ENCODE assay signal across 14 cellular contexts in the genomic region with DNA sequence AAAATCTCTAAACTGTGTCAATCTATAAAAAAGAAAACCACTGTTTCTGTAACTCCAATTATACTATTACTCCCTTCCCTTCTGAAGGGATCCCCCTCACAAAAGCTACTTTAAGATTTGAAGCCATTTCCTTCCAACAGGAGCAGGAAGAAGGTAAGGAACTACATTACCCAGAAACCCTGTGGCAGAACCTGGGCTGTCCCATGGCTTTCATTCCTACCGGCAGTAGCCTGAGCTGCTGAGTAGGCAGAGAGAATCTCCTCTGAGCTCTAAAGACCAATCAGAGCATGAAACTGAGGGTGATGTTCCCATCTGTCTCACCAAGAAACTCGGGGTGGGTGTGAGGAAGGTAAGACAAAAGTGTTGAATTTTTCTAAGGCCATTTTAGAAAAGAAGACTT.
DNase-seq lines count a peak whose midpoint lies in the region; ATAC-seq, FAIRE-seq and TF ChIP-seq lines count a peak whose summit lies in the region.
"Had no signal": no experiment of that assay in that cellular context is flagged by ENCODE, and none has a peak within 500 bp of the region (broad histone marks: within the 10 kb centered on the region; RNA-seq: fewer than 3 reads in every experiment).

No MANE protein-coding gene starts in this region.

- no peaks in the 10 kb centered on the region for H3K9me3 Mint-ChIP-seq in activated CD8-positive, alpha-beta T cell treated with anti-CD3 and anti-CD28 coated beads for 36 hours
- no peaks in the 10 kb centered on the region for H3K9me3 Mint-ChIP-seq in activated CD8-positive, alpha-beta T cell treated with anti-CD3 and anti-CD28 coated beads, Interleukin-2, amount 10 ng/mL, durations not matched to agents 7 days and 5 days (ENCODE audit: insufficient read depth)
- H3K9me3 Mint-ChIP-seq in type B pancreatic cell, result no peaks in the 10 kb centered on the region
- H3K9me3 Mint-ChIP-seq: IgD-negative memory B cell had no signal

- no peak for DNase-seq in activated CD8-positive, alpha-beta T cell treated with anti-CD3 and anti-CD28 coated beads for 36 hours
- DNase-seq in activated CD8-positive, alpha-beta T cell treated with anti-CD3 and anti-CD28 coated beads, Interleukin-2, amount 10 ng/mL, durations not matched to agents 7 days and 5 days, result no peak
- DNase-seq in NCI-H524 (lab: John Stamatoyannopoulos, UW) (peak; percentile 13 to 62), K562 (ENCODE audit: extremely low read depth in 1 of 4, low spot score in 3 of 4) (no peak), type B pancreatic cell (ENCODE audit: extremely low spot score, unreplicated experiment) (no peak), midbrain (lab: John Stamatoyannopoulos, UW) (no peak), GM19239 (ENCODE audit: insufficient read length, low spot score) (no peak)
- no peak for DNase-seq in activated effector memory CD4-positive, alpha-beta T cell treated with Interleukin-2 at 50 U/mL for 16 hours
- DNase-seq: activated CD8-positive, alpha-beta memory T cell treated with anti-CD3 and anti-CD28 coated beads, Interleukin-2, amount 50 U/mL, for 48 hours; psoas muscle; uterus had no signal

- H3K9me3 ChIP-seq in K562 (replicated peaks; ENCODE audit: control insufficient read depth, insufficient read depth, low read depth, low read length), result no peaks in the 10 kb centered on the region
- H3K9me3 ChIP-seq: psoas muscle, uterus had no signal

- BruUV-seq in K562 (replicated peaks; lab: Mats Ljungman, UMichigan), result no TSS peak

- POLR2A ChIA-PET in activated CD8-positive, alpha-beta T cell treated with anti-CD3 and anti-CD28 coated beads for 36 hours (lab: Charles Lee), result no interaction called here
- POLR2A ChIA-PET in activated CD8-positive, alpha-beta T cell treated with anti-CD3 and anti-CD28 coated beads, Interleukin-2, amount 10 ng/mL, durations not matched to agents 7 days and 5 days (lab: Charles Lee), result no interaction called here
- POLR2A ChIA-PET in K562 (lab: Yijun Ruan, JAX), result no interaction called here

- no peak overlapping the region for H3K27ac ChIP-seq in K562 (ENCODE audit: extremely low read depth, low read depth, low read length)
- H3K27ac ChIP-seq: coronary artery, psoas muscle, uterus had no signal

- peak; percentile 45 for ATAC-seq in activated CD8-positive, alpha-beta T cell treated with anti-CD3 and anti-CD28 coated beads for 36 hours
- no peak for ATAC-seq in activated CD8-positive, alpha-beta T cell treated with anti-CD3 and anti-CD28 coated beads, Interleukin-2, amount 10 ng/mL, durations not matched to agents 7 days and 5 days
- peak; percentile 83 for ATAC-seq in K562

- CTCF ChIA-PET in activated CD8-positive, alpha-beta T cell treated with anti-CD3 and anti-CD28 coated beads for 36 hours (lab: Charles Lee), result no interaction called here
- CTCF ChIA-PET in activated CD8-positive, alpha-beta T cell treated with anti-CD3 and anti-CD28 coated beads, Interleukin-2, amount 10 ng/mL, durations not matched to agents 7 days and 5 days (lab: Charles Lee), result interaction anchor here (0.7 kb wide), 1 partner anchor 41 kb away, joined by 3 read pairs; no protein-coding TSS in a partner anchor
- CTCF ChIA-PET in K562 (lab: Yijun Ruan, JAX; ENCODE audit: low intra/inter-chr PET ratio), result no interaction called here

- TF ChIP-seq EP300 in K562 (IDR thresholded peaks at IDR 0.05; ENCODE audit: low read length), result no peak

- H3K27ac Mint-ChIP-seq in activated CD8-positive, alpha-beta T cell treated with anti-CD3 and anti-CD28 coated beads for 36 hours, result no peak overlapping the region
- H3K27ac Mint-ChIP-seq in activated CD8-positive, alpha-beta T cell treated with anti-CD3 and anti-CD28 coated beads, Interleukin-2, amount 10 ng/mL, durations not matched to agents 7 days and 5 days, result no peak overlapping the region
- H3K27ac Mint-ChIP-seq in type B pancreatic cell, result no peak overlapping the region
- H3K27ac Mint-ChIP-seq: IgD-negative memory B cell had no signal

- no peaks in the 10 kb centered on the region for H3K36me3 Mint-ChIP-seq in activated CD8-positive, alpha-beta T cell treated with anti-CD3 and anti-CD28 coated beads for 36 hours (ENCODE audit: low read depth)
- H3K36me3 Mint-ChIP-seq in activated CD8-positive, alpha-beta T cell treated with anti-CD3 and anti-CD28 coated beads, Interleukin-2, amount 10 ng/mL, durations not matched to agents 7 days and 5 days (ENCODE audit: low read depth), result no peaks in the 10 kb centered on the region
- no peaks in the 10 kb centered on the region for H3K36me3 Mint-ChIP-seq in type B pancreatic cell
- H3K36me3 Mint-ChIP-seq: IgD-negative memory B cell had no signal

- peaks cover 1% of the 10 kb centered on the region for H3K27me3 Mint-ChIP-seq in activated CD8-positive, alpha-beta T cell treated with anti-CD3 and anti-CD28 coated beads for 36 hours
- H3K27me3 Mint-ChIP-seq in activated CD8-positive, alpha-beta T cell treated with anti-CD3 and anti-CD28 coated beads, Interleukin-2, amount 10 ng/mL, durations not matched to agents 7 days and 5 days (ENCODE audit: low read depth), result peaks cover 3% of the 10 kb centered on the region
- H3K27me3 Mint-ChIP-seq in type B pancreatic cell, result peaks cover 3% of the 10 kb centered on the region

- in situ Hi-C loops in K562 (cut with MboI), result no loop called here

- no peak overlapping the region for H3K4me3 Mint-ChIP-seq in activated CD8-positive, alpha-beta T cell treated with anti-CD3 and anti-CD28 coated beads for 36 hours
- H3K4me3 Mint-ChIP-seq in activated CD8-positive, alpha-beta T cell treated with anti-CD3 and anti-CD28 coated beads, Interleukin-2, amount 10 ng/mL, durations not matched to agents 7 days and 5 days, result no peak overlapping the region
- no peak overlapping the region for H3K4me3 Mint-ChIP-seq in type B pancreatic cell
- H3K4me3 Mint-ChIP-seq: IgD-negative memory B cell had no signal

- no peak overlapping the region for H3K4me3 ChIP-seq in K562
- H3K4me3 ChIP-seq: coronary artery, psoas muscle, uterus had no signal

- H3K79me2 ChIP-seq in K562 (ENCODE audit: control insufficient read depth, insufficient read depth, low read length), result no peaks in the 10 kb centered on the region

- peak; percentile 37 for FAIRE-seq in K562 (lab: Jason Lieb, UNC)
- no peak for FAIRE-seq in GM19239 (lab: Jason Lieb, UNC)
- FAIRE-seq: G401.6 had no signal

- no peak overlapping the region for H3K9ac ChIP-seq in K562 (ENCODE audit: insufficient read depth in 1 of 2, low read depth in 2 of 2, low read length in 2 of 2)

- no peak for TF ChIP-seq RAD21 in K562 (CRISPR knock-in tag; conservative IDR thresholded peaks at IDR 0.05 in 1 of 2, IDR thresholded peaks at IDR 0.05 in 1 of 2)

- no peak overlapping the region for H3K4me2 ChIP-seq in K562 (ENCODE audit: insufficient read depth, low read length)

- 0% methylated on average over 2 of the region's 2 CpGs for WGBS in K562 (ENCODE audit: insufficient coverage, low coverage, missing lambda C conversion rate)

- no peaks in the 10 kb centered on the region for H3K36me3 ChIP-seq in K562 (ENCODE audit: control insufficient read depth, insufficient read depth, low read length)
- H3K36me3 ChIP-seq: uterus had no signal

- no peaks in the 10 kb centered on the region; a peak in 1 of 5 replicates for H3K4me1 ChIP-seq in K562 (replicated peaks in 1 of 2; ENCODE audit: control insufficient read depth in 2 of 2, insufficient read depth in 2 of 2, low read length in 2 of 2)
- H3K4me1 ChIP-seq: psoas muscle, uterus had no signal

- no peaks in the 10 kb centered on the region for H3K9me1 ChIP-seq in K562 (ENCODE audit: control insufficient read depth, insufficient read depth, low read length)

- no peak overlapping the region; the same call in 1 of the 2 replicates for H2AFZ ChIP-seq in K562 (ENCODE audit: low read depth, low read length)

- no peak for TF ChIP-seq POLR2A in K562 (conservative IDR thresholded peaks at IDR 0.05)

- H3K4me1 Mint-ChIP-seq in activated CD8-positive, alpha-beta T cell treated with anti-CD3 and anti-CD28 coated beads for 36 hours (ENCODE audit: low read depth), result no peaks in the 10 kb centered on the region
- H3K4me1 Mint-ChIP-seq in activated CD8-positive, alpha-beta T cell treated with anti-CD3 and anti-CD28 coated beads, Interleukin-2, amount 10 ng/mL, durations not matched to agents 7 days and 5 days (ENCODE audit: low read depth), result no peaks in the 10 kb centered on the region
- H3K4me1 Mint-ChIP-seq in type B pancreatic cell (ENCODE audit: unreplicated experiment), result peaks cover 3% of the 10 kb centered on the region

- peaks cover 5 to 27% of the 10 kb centered on the region in 2 experiments; a peak in 3 of 5 replicates for H3K27me3 ChIP-seq in K562 (ENCODE audit: control insufficient read depth in 2 of 2, insufficient read depth in 2 of 2, low read length in 2 of 2)
- H3K27me3 ChIP-seq: uterus had no signal

- intact Hi-C loops in activated CD8-positive, alpha-beta T cell treated with anti-CD3 and anti-CD28 coated beads for 36 hours (cut with micrococcal nuclease), result no loop called here
- intact Hi-C loops in K562 (cut with micrococcal nuclease), result no loop called here

- H4K20me1 ChIP-seq in K562 (replicated peaks; ENCODE audit: control insufficient read depth, insufficient read depth, low read length), result no peaks in the 10 kb centered on the region

- TF ChIP-seq CTCF in activated CD8-positive, alpha-beta T cell treated with anti-CD3 and anti-CD28 coated beads for 36 hours (IDR thresholded peaks at IDR 0.05), result no peak
- TF ChIP-seq CTCF in K562 (IDR thresholded peaks at IDR 0.05 in 2 of 3, conservative IDR thresholded peaks at IDR 0.05 in 1 of 3; ENCODE audit: insufficient read depth in 2 of 3, low read depth in 1 of 3, low read length in 3 of 3) (no peak), type B pancreatic cell (conservative IDR thresholded peaks at IDR 0.05) (no peak)

TF ChIP-seq in K562, 482 proteins besides CTCF, POLR2A, EP300 and RAD21:
- TF ChIP-seq, protein P1, sequence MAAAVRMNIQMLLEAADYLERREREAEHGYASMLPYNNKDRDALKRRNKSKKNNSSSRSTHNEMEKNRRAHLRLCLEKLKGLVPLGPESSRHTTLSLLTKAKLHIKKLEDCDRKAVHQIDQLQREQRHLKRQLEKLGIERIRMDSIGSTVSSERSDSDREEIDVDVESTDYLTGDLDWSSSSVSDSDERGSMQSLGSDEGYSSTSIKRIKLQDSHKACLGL (CRISPR knock-in tag; IDR thresholded peaks at IDR 0.05; ENCODE audit: borderline replicate concordance, poor library complexity, severe bottlenecking), result no peak
- TF ChIP-seq HCFC1 (IDR thresholded peaks at IDR 0.05; ENCODE audit: low read depth, low read length) (peak; percentile 76), ZNF143 (CRISPR knock-in tag; IDR thresholded peaks at IDR 0.05) (peak; percentile 60), KLF16 (IDR thresholded peaks at IDR 0.05) (no peak), SIX5 (IDR thresholded peaks at IDR 0.05; ENCODE audit: borderline replicate concordance in 1 of 2, insufficient read depth in 1 of 2, low read depth in 1 of 2, low read length in 2 of 2) (peak in 1 of 2 experiments; percentile 14; a peak in 1 of 4 replicates)

Comparison
In these comparisons a context has a peak if more than half of its experiments do, and no peak if none do; other contexts are left out.
1. DNase-seq: peak in NCI-H524 (2 of 2); none in activated CD8-positive, alpha-beta T cell treated with anti-CD3 and anti-CD28 coated beads for 36 hours (single experiment), activated CD8-positive, alpha-beta T cell treated with anti-CD3 and anti-CD28 coated beads, Interleukin-2, amount 10 ng/mL, durations not matched to agents 7 days and 5 days (single experiment), K562 (0 of 4), type B pancreatic cell (single experiment), midbrain (single experiment), GM19239 (single experiment) and activated effector memory CD4-positive, alpha-beta T cell treated with Interleukin-2 at 50 U/mL for 16 hours (single experiment).